9 cellular contexts compared by ENCODE assay signal in genomic region chr5:10595678-10596309, GRCh38. TPM values are rescaled to one million over a fixed set of nuclear protein-coding genes. Genes with fewer than 3 reads are reported as not detected.
DNase-seq lines count a peak whose midpoint lies in the region; ATAC-seq, FAIRE-seq and TF ChIP-seq lines count a peak whose summit lies in the region.
"Had no signal": no experiment of that assay in that cellular context is flagged by ENCODE, and none has a peak within 500 bp of the region (broad histone marks: within the 10 kb centered on the region; RNA-seq: fewer than 3 reads in every experiment).

No MANE protein-coding gene starts in this region.

- in situ Hi-C loops in transverse colon (cut with MboI; ENCODE audit: low pct_ligation_motif_present in 1 of 4, low pct_unique_long_range_greater_than_20kb in 1 of 4, low sequenced_read_pairs in 3 of 4): no loop called here

- peak overlapping the region; percentile 16; the same call in 1 of the 2 replicates for H3K4me3 ChIP-seq in BJ (ENCODE audit: low read depth, low read length)
- peak overlapping the region; percentile 23 to 43 for H3K4me3 ChIP-seq in HCT116 (replicated peaks in 1 of 2; ENCODE audit: low read depth in 1 of 2, low read length in 2 of 2)
- no peak overlapping the region for H3K4me3 ChIP-seq in bronchial epithelial cell (ENCODE audit: low read depth, low read length)
- H3K4me3 ChIP-seq in transverse colon: no peak overlapping the region

- no peak overlapping the region for H2AFZ ChIP-seq in HCT116 (ENCODE audit: low read depth, low read length, poor library complexity, severe bottlenecking)

- CTCF ChIA-PET in BJ (lab: Yijun Ruan, JAX): no interaction called here
- CTCF ChIA-PET in HCT116 (lab: Charles Lee): no interaction called here

- peaks cover 68% of the 10 kb centered on the region for H3K79me2 ChIP-seq in HCT116 (ENCODE audit: insufficient read depth, low read length)

- POLR2A ChIA-PET in BJ (lab: Charles Lee) (no interaction called here), HCT116 (lab: Charles Lee) (no interaction called here)

- H3K4me2 ChIP-seq in HCT116 (ENCODE audit: low read length): peak overlapping the region; percentile 80

- WGBS in transverse colon (ENCODE audit: low coverage in 1 of 2), 2 donors: 35 to 45% methylated on average over 7 to 8 of the region's 8 CpGs

- H3K27ac ChIP-seq in HCT116 (ENCODE audit: low read depth, low read length) (peak overlapping the region; percentile 76), transverse colon (peak overlapping the region; percentile 50 to 63 (median 58))

- ATAC-seq in HCT116: peak; percentile 83
- no peak for ATAC-seq in HG03108 (IDR thresholded peaks at IDR 0.05; ENCODE audit: unreplicated experiment)

- H3K9me2 ChIP-seq in HCT116 (ENCODE audit: insufficient read depth): no peaks in the 10 kb centered on the region

- TF ChIP-seq EP300 in transverse colon (IDR thresholded peaks at IDR 0.05; ENCODE audit: low read depth): no peak

- H3K4me1 ChIP-seq in HCT116 (ENCODE audit: control insufficient read depth in 1 of 2, insufficient read depth in 2 of 2, low read length in 2 of 2) (peaks cover 40 to 90% of the 10 kb centered on the region in 2 experiments), transverse colon (peaks cover 0 to under 1% (median 0%) of the 10 kb centered on the region in 4 donors)

- DNase-seq in BJ (ENCODE audit: low read depth): peak; percentile 76
- DNase-seq in HCT116 (ENCODE audit: low read depth, low spot score): peak; percentile 75
- DNase-seq in RPMI7951 (ENCODE audit: low read depth): peak; percentile 92
- DNase-seq in bronchial epithelial cell (ENCODE audit: low read depth): peak; percentile 98
- DNase-seq in lung microvascular endothelial cell (ENCODE audit: low read depth in 2 of 2): peak; percentile 91 to 92
- DNase-seq in transverse colon: no peak
- no peak for DNase-seq in NCI-H2029 (lab: John Stamatoyannopoulos, UW)

- TF ChIP-seq RAD21 in HCT116 (IDR thresholded peaks at IDR 0.05; ENCODE audit: low read depth): 0 out of 2 replicates have a peak, but pooled peaks have one; percentile 10

- no peaks in the 10 kb centered on the region for H4K20me1 ChIP-seq in HCT116 (ENCODE audit: insufficient read depth)

- H3K27me3 ChIP-seq in BJ (ENCODE audit: control insufficient read depth, insufficient read depth, low read length) (no peaks in the 10 kb centered on the region), HCT116 (ENCODE audit: insufficient read depth, low read length) (no peaks in the 10 kb centered on the region), bronchial epithelial cell (ENCODE audit: control insufficient read depth, insufficient read depth, low read length) (no peaks in the 10 kb centered on the region), transverse colon (no peaks in the 10 kb centered on the region)

- no peak for FAIRE-seq in bronchial epithelial cell (lab: Jason Lieb, UNC)
- FAIRE-seq: H1 had no signal

- RAD21 ChIA-PET in HCT116 (lab: Charles Lee; ENCODE audit: low non-redundant PET in 1 of 2, low total read pairs in 2 of 2, uncharacterized antibody in 2 of 2, unreplicated experiment in 2 of 2): no interaction called here

- intact Hi-C loops in HCT116 (cut with micrococcal nuclease): no loop called here
- intact Hi-C loops in transverse colon (cut with DNase I; ENCODE audit: low total_unique reads): loop anchor here (1.0 kb wide), 1 partner anchor 10 kb away; no protein-coding TSS in a partner anchor

- H3K9me3 ChIP-seq in HCT116 (ENCODE audit: control insufficient read depth in 1 of 2, insufficient read depth in 1 of 2, low read depth in 1 of 2, low read length in 2 of 2): no peaks in the 10 kb centered on the region
- H3K9me3 ChIP-seq in transverse colon: no peaks in the 10 kb centered on the region

- H3K36me3 ChIP-seq in BJ (ENCODE audit: control insufficient read depth, insufficient read depth, low read length) (no peaks in the 10 kb centered on the region), HCT116 (ENCODE audit: control insufficient read depth in 1 of 2, insufficient read depth in 2 of 2, low read length in 2 of 2) (no peaks in the 10 kb centered on the region), bronchial epithelial cell (ENCODE audit: control insufficient read depth, insufficient read depth, low read length) (no peaks in the 10 kb centered on the region), transverse colon (no peaks in the 10 kb centered on the region)

- H3K9ac ChIP-seq in HCT116 (ENCODE audit: low read length): peak overlapping the region; percentile 60

- BruUV-seq in HCT116 (replicated peaks; lab: Mats Ljungman, UMichigan): no TSS peak

- no peak for TF ChIP-seq POLR2A in HCT116 (IDR thresholded peaks at IDR 0.05; ENCODE audit: borderline replicate concordance, extremely low read depth, insufficient read depth, insufficient read length)
- no peak for TF ChIP-seq POLR2A in transverse colon (IDR thresholded peaks at IDR 0.05)

- TF ChIP-seq CTCF in BJ (IDR thresholded peaks at IDR 0.05; ENCODE audit: insufficient read depth, low read depth, low read length) (no peak), HCT116 (IDR thresholded peaks at IDR 0.05 in 2 of 3, conservative IDR thresholded peaks at IDR 0.05 in 1 of 3; ENCODE audit: borderline replicate concordance in 1 of 3, insufficient read depth in 1 of 3, low read depth in 2 of 3, low read length in 2 of 3) (no peak), bronchial epithelial cell (IDR thresholded peaks at IDR 0.05; ENCODE audit: insufficient read depth, low read length, severe bottlenecking) (no peak), transverse colon (IDR thresholded peaks at IDR 0.05) (no peak)

TF ChIP-seq in HCT116, 20 proteins besides CTCF, POLR2A, EP300 and RAD21:
- peak; percentile 45; the same call in 1 of the 2 replicates for TF ChIP-seq CBX3 (IDR thresholded peaks at IDR 0.05; ENCODE audit: low read depth)
- peak; percentile 52; the same call in 1 of the 2 replicates for TF ChIP-seq CEBPB (IDR thresholded peaks at IDR 0.05; ENCODE audit: low read depth)
- TF ChIP-seq JUND (IDR thresholded peaks at IDR 0.05): peak; percentile 92
- no peak for TF ChIP-seq TCF7L2 (IDR thresholded peaks at IDR 0.05; ENCODE audit: borderline replicate concordance, extremely low read depth, insufficient read depth, insufficient read length)
- TF ChIP-seq SP1 (IDR thresholded peaks at IDR 0.05; ENCODE audit: low read depth): peak; percentile 89
- no peak for TF ChIP-seq REST (IDR thresholded peaks at IDR 0.05; ENCODE audit: low read depth)
- peak; percentile 3 for TF ChIP-seq YY1 (IDR thresholded peaks at IDR 0.05; ENCODE audit: extremely low read depth, insufficient replicate concordance, low read depth, low read length)
- peak; percentile 53; the same call in 1 of the 2 replicates for TF ChIP-seq POLR2AphosphoS5 (IDR thresholded peaks at IDR 0.05; ENCODE audit: low read depth, low read length)
- TF ChIP-seq, protein P1, sequence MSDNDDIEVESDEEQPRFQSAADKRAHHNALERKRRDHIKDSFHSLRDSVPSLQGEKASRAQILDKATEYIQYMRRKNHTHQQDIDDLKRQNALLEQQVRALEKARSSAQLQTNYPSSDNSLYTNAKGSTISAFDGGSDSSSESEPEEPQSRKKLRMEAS (IDR thresholded peaks at IDR 0.05): peak; percentile 58; the same call in 1 of the 2 replicates
- TF ChIP-seq ELF1 (IDR thresholded peaks at IDR 0.05; ENCODE audit: borderline replicate concordance, low read depth): peak; percentile 67; the same call in 1 of the 2 replicates
- TF ChIP-seq EZH2phosphoT487 (IDR thresholded peaks at IDR 0.05; ENCODE audit: borderline replicate concordance): no peak
- TF ChIP-seq FOSL1 (IDR thresholded peaks at IDR 0.05; ENCODE audit: low read depth): peak; percentile 92
TF ChIP-seq in HCT116: peak in this region for 9.

RNA-seq across cellular contexts. Expression of gene ANKRD33B, which starts 31.9 kb away (rescaled TPM):
- polyA plus RNA-seq in BJ (2011; rRNA removed): 2.4 and 3.4 TPM in 2 replicates
- 9.7 and 9.8 TPM in 2 replicates for polyA minus RNA-seq in BJ (2011; rRNA and poly(A)+ RNA removed)
- total RNA-seq in HCT116 (2021; ENCODE audit: unreplicated experiment) (10.9 TPM), bronchial epithelial cell (under 0.01 and 0.13 TPM in 2 replicates), lung microvascular endothelial cell (1.4 and 2.6 TPM in 2 replicates), transverse colon (1 to 10 TPM in 3 of 4 donors, under 1 TPM in 1; 0.20 to 3.2 (median 1.4) TPM)
- polyA plus RNA-seq in HCT116 (2012): 3.8 and 4.5 TPM in 2 replicates
- 0.36 and 0.59 TPM in 2 replicates for total RNA-seq in RPMI7951 (2014; rRNA removed; shearing (Covaris generic))

Comparison
In these comparisons a context has a peak if more than half of its experiments do, and no peak if none do; other contexts are left out.
1. DNase-seq: peak in BJ (single experiment), HCT116 (single experiment), RPMI7951 (single experiment), bronchial epithelial cell (single experiment) and lung microvascular endothelial cell (2 of 2); none in transverse colon (single experiment) and NCI-H2029 (single experiment).
2. H3K4me3 ChIP-seq: peak in BJ (single experiment) and HCT116 (2 of 2); none in bronchial epithelial cell (single experiment) and transverse colon (0 of 4).